ENCODE assay signal across 10 cellular contexts in genomic region chr17:32520737-32521399, GRCh38. TPM values are rescaled to one million over a fixed set of nuclear protein-coding genes. Genes with fewer than 3 reads are reported as not detected.
DNase-seq lines count a peak whose midpoint lies in the region; ATAC-seq and TF ChIP-seq lines count a peak whose summit lies in the region.
"Had no signal": no experiment of that assay in that cellular context is flagged by ENCODE, and none has a peak within 500 bp of the region (broad histone marks: within the 10 kb centered on the region; RNA-seq: fewer than 3 reads in every experiment).

No MANE protein-coding gene starts in this region.

- H3K27ac ChIP-seq in CD4-positive, alpha-beta T cell (ENCODE audit: low read depth, low read length) = peak overlapping the region; percentile 84
- H3K27ac ChIP-seq in GM23248 (no peak overlapping the region), heart right ventricle (no peak overlapping the region)
- H3K27ac ChIP-seq: body of pancreas had no signal

- peak overlapping the region; percentile 87 for H3K27ac Mint-ChIP-seq in CD4-positive, alpha-beta T cell
- peak overlapping the region; percentile 91 for H3K27ac Mint-ChIP-seq in activated naive CD8-positive, alpha-beta T cell treated with anti-CD3 and anti-CD28 coated beads, Interleukin-2, amount 50 U/mL, for 24 hours
- H3K27ac Mint-ChIP-seq in naive thymus-derived CD8-positive, alpha-beta T cell = peak overlapping the region in 9 of 10 donors; percentile 94 to 98 (median 95)

- no peak for ATAC-seq in CD4-positive, alpha-beta T cell (ENCODE audit: poor library complexity)
- ATAC-seq in activated naive CD8-positive, alpha-beta T cell treated with anti-CD3 and anti-CD28 coated beads, Interleukin-2, amount 50 U/mL, for 24 hours = no peak
- no peak for ATAC-seq in naive thymus-derived CD8-positive, alpha-beta T cell
- no peak for ATAC-seq in heart right ventricle
- no peak for ATAC-seq in GM18517 (IDR thresholded peaks at IDR 0.05; ENCODE audit: unreplicated experiment)
- ATAC-seq: body of pancreas had no signal

- H3K9me2 ChIP-seq in GM23248 (ENCODE audit: insufficient read depth) = no peaks in the 10 kb centered on the region
- H3K9me2 ChIP-seq: SK-N-SH had no signal

- H3K36me3 Mint-ChIP-seq in CD4-positive, alpha-beta T cell (ENCODE audit: low read depth) = no peaks in the 10 kb centered on the region
- peaks cover 3% of the 10 kb centered on the region for H3K36me3 Mint-ChIP-seq in activated naive CD8-positive, alpha-beta T cell treated with anti-CD3 and anti-CD28 coated beads, Interleukin-2, amount 50 U/mL, for 24 hours (ENCODE audit: low read depth)
- no peaks in the 10 kb centered on the region for H3K36me3 Mint-ChIP-seq in naive thymus-derived CD8-positive, alpha-beta T cell

- H3K4me1 Mint-ChIP-seq in CD4-positive, alpha-beta T cell (ENCODE audit: low read depth) = peaks cover 75% of the 10 kb centered on the region
- peaks cover 91% of the 10 kb centered on the region for H3K4me1 Mint-ChIP-seq in activated naive CD8-positive, alpha-beta T cell treated with anti-CD3 and anti-CD28 coated beads, Interleukin-2, amount 50 U/mL, for 24 hours
- peaks cover 37 to 84% (median 72%) of the 10 kb centered on the region in 4 donors for H3K4me1 Mint-ChIP-seq in naive thymus-derived CD8-positive, alpha-beta T cell

- in situ Hi-C loops in GM23248 (cut with MboI) = no loop called here

- H3K4me2 ChIP-seq in GM23248 (ENCODE audit: unreplicated experiment) = peak overlapping the region; percentile 95

- CTCF ChIA-PET in CD4-positive, alpha-beta T cell (lab: Charles Lee) = interaction anchor here (2.0 kb wide), 1 partner anchor 34 kb away, joined by 5 read pairs; the partner anchor contains the start of gene CDK5R1

- H4K20me1 ChIP-seq in GM23248 (ENCODE audit: insufficient read depth) = no peaks in the 10 kb centered on the region

- H3K36me3 ChIP-seq in GM23248 (ENCODE audit: low read depth) (no peaks in the 10 kb centered on the region), heart right ventricle (no peaks in the 10 kb centered on the region)

- H3K27me3 ChIP-seq in CD4-positive, alpha-beta T cell (ENCODE audit: control insufficient read depth, insufficient read depth, low read length) = no peaks in the 10 kb centered on the region
- no peaks in the 10 kb centered on the region for H3K27me3 ChIP-seq in GM23248 (replicated peaks; ENCODE audit: insufficient read depth)
- peaks cover 0 to 31% (median 0%) of the 10 kb centered on the region in 7 donors for H3K27me3 ChIP-seq in heart right ventricle
- H3K27me3 ChIP-seq: body of pancreas had no signal

- DNase-seq in CD4-positive, alpha-beta T cell = no peak
- DNase-seq in GM23248 (no peak), heart right ventricle (no peak), DMS53 (lab: John Stamatoyannopoulos, UW) (no peak)
- DNase-seq in activated naive CD8-positive, alpha-beta T cell treated with anti-CD3 and anti-CD28 coated beads, Interleukin-2, amount 50 U/mL, for 24 hours = no peak
- no peak for DNase-seq in naive thymus-derived CD8-positive, alpha-beta T cell
- DNase-seq: Calu3 had no signal

- H3K4me1 ChIP-seq in GM23248 (ENCODE audit: insufficient read depth) = peaks cover 13% of the 10 kb centered on the region
- H3K4me1 ChIP-seq in heart right ventricle = peaks cover 8 to 47% (median 25%) of the 10 kb centered on the region in 9 donors

- H3K9me3 Mint-ChIP-seq in CD4-positive, alpha-beta T cell = no peaks in the 10 kb centered on the region
- H3K9me3 Mint-ChIP-seq in activated naive CD8-positive, alpha-beta T cell treated with anti-CD3 and anti-CD28 coated beads, Interleukin-2, amount 50 U/mL, for 24 hours = no peaks in the 10 kb centered on the region
- H3K9me3 Mint-ChIP-seq in naive thymus-derived CD8-positive, alpha-beta T cell = no peaks in the 10 kb centered on the region

- no peak overlapping the region for H2AFZ ChIP-seq in GM23248

- H3K27me3 Mint-ChIP-seq in CD4-positive, alpha-beta T cell = no peaks in the 10 kb centered on the region
- H3K27me3 Mint-ChIP-seq in activated naive CD8-positive, alpha-beta T cell treated with anti-CD3 and anti-CD28 coated beads, Interleukin-2, amount 50 U/mL, for 24 hours = no peaks in the 10 kb centered on the region
- no peaks in the 10 kb centered on the region for H3K27me3 Mint-ChIP-seq in naive thymus-derived CD8-positive, alpha-beta T cell

- intact Hi-C loops in CD4-positive, alpha-beta T cell (cut with DNase I, micrococcal nuclease) = loop anchor here (2.0 to 5.0 kb wide), 4 partner anchors 18 to 356 kb away; partner anchors contain the start of gene MYO1D (in 1 of the 2)
- intact Hi-C loops in heart right ventricle (cut with DNase I) = no loop called here

- peak overlapping the region; percentile 76 for H3K4me3 Mint-ChIP-seq in CD4-positive, alpha-beta T cell
- H3K4me3 Mint-ChIP-seq in activated naive CD8-positive, alpha-beta T cell treated with anti-CD3 and anti-CD28 coated beads, Interleukin-2, amount 50 U/mL, for 24 hours = peak overlapping the region; percentile 78
- H3K4me3 Mint-ChIP-seq in naive thymus-derived CD8-positive, alpha-beta T cell = peak overlapping the region in 9 of 10 donors; percentile 79 to 89 (median 87)

- 97 to 98% methylated on average over 9 of the region's 9 CpGs for WGBS in GM23248 (ENCODE audit: low coverage in 1 of 2, low lambda C conversion rate in 2 of 2, missing lambda C conversion rate in 2 of 2), 2 experiments
- WGBS in heart right ventricle, 2 donors = 96 to 97% methylated on average over 9 of the region's 9 CpGs

- POLR2A ChIA-PET in CD4-positive, alpha-beta T cell (lab: Charles Lee) = interaction anchor here (0.7 to 7.3 kb wide), 6 partner anchors 12 to 81 kb away, joined by 3 to 152 read pairs (median 6); partner anchors contain the start of gene CDK5R1
- POLR2A ChIA-PET in naive thymus-derived CD8-positive, alpha-beta T cell (lab: Charles Lee) = interaction anchor here (0.6 to 36.8 kb wide), 5 partner anchors 10 to 322 kb away, joined by 3 to 889 read pairs (median 12); partner anchors contain the start of gene CDK5R1

- no peak for TF ChIP-seq CTCF in CD4-positive, alpha-beta T cell (IDR thresholded peaks at IDR 0.05)
- TF ChIP-seq CTCF in heart right ventricle (IDR thresholded peaks at IDR 0.05) = no peak

- H3F3A ChIP-seq in GM23248 (ENCODE audit: insufficient read depth) = peaks cover 14% of the 10 kb centered on the region; the same call in 1 of the 2 replicates

- no peaks in the 10 kb centered on the region for H3K9me3 ChIP-seq in CD4-positive, alpha-beta T cell (ENCODE audit: control insufficient read depth, low read length)
- H3K9me3 ChIP-seq in GM23248 (ENCODE audit: low read depth) (no peaks in the 10 kb centered on the region), heart right ventricle (no peaks in the 10 kb centered on the region)
- H3K9me3 ChIP-seq: body of pancreas, SK-N-SH had no signal

- no peaks in the 10 kb centered on the region for H3K79me2 ChIP-seq in GM23248 (ENCODE audit: insufficient read depth)

- no peak overlapping the region for H3K9ac ChIP-seq in GM23248
- H3K9ac ChIP-seq: SK-N-SH had no signal

- no peak overlapping the region for H3K4me3 ChIP-seq in GM23248
- peak overlapping the region in 1 of 10 donors; percentile 65 for H3K4me3 ChIP-seq in heart right ventricle
- H3K4me3 ChIP-seq: body of pancreas had no signal

RNA-seq across cellular contexts. Expression of gene CDK5R1, which starts 34.1 kb away (rescaled TPM):
- total RNA-seq in CD4-positive, alpha-beta T cell = 10 to 100 TPM; 21.7 to 22.5 TPM
- 1.2 and 1.5 TPM in 2 replicates for total RNA-seq in GM23248 (2014; rRNA removed; shearing (Covaris generic))
- polyA plus RNA-seq in GM23248 (2016; fragmentation: Nextera tagmentation; extraction: Ambion mirVana) (0.39 and 0.63 TPM in 2 replicates), heart right ventricle (under 1 TPM; 0.66 to 0.83 TPM)
- total RNA-seq in naive thymus-derived CD8-positive, alpha-beta T cell = 10 to 100 TPM; 17.6 to 17.8 TPM
- polyA plus RNA-seq in naive thymus-derived CD8-positive, alpha-beta T cell = 10 to 100 TPM in 1 of 3 donors, 1 to 10 TPM in 2; 5.9 to 12.0 (median 9.6) TPM
- 1 to 10 TPM in 9 of 10 donors, under 1 TPM in 1; 0.90 to 2.1 (median 1.3) TPM for total RNA-seq in heart right ventricle

Comparison
In these comparisons a context has a peak if more than half of its experiments do, and no peak if none do; other contexts are left out.
1. intact Hi-C loops: an anchor here in CD4-positive, alpha-beta T cell (2.0 to 5.0 kb wide); none called in heart right ventricle.